In genomic region chr20:20231528-20232298, GRCh38 we compare ENCODE assay signal across 14 cellular contexts.
DNase-seq lines count a peak whose midpoint lies in the region; ATAC-seq and TF ChIP-seq lines count a peak whose summit lies in the region.
"Had no signal": no experiment of that assay in that cellular context is flagged by ENCODE, and none has a peak within 500 bp of the region (broad histone marks: within the 10 kb centered on the region; RNA-seq: fewer than 3 reads in every experiment).

No MANE protein-coding gene starts in this region.

- peak overlapping the region; percentile 65; the same call in 1 of the 2 replicates for H3K9ac ChIP-seq in MM.1S (ENCODE audit: low read length)

- H3K4me3 Mint-ChIP-seq in brain = peak overlapping the region in 1 of 5 experiments; percentile 22
- H3K4me3 Mint-ChIP-seq: CD4-positive, alpha-beta T cell had no signal

- H3K4me1 ChIP-seq in heart left ventricle (peaks cover 0 to 21% (median 2%) of the 10 kb centered on the region in 12 donors), right atrium auricular region (no peaks in the 10 kb centered on the region), MM.1S (ENCODE audit: low read length) (peaks cover 49% of the 10 kb centered on the region), suprapubic skin (no peaks in the 10 kb centered on the region)

- no peaks in the 10 kb centered on the region for H4K20me1 ChIP-seq in MM.1S (ENCODE audit: insufficient read depth, low read length)

- DNase-seq in heart left ventricle (no peak), right atrium auricular region (ENCODE audit: low spot score) (no peak), MM.1S (no peak), suprapubic skin (ENCODE audit: low spot score in 2 of 2) (no peak)
- DNase-seq in stimulated activated naive CD4-positive, alpha-beta T cell (lab: John Stamatoyannopoulos, UW) = no peak
- no peak for DNase-seq in activated T-cell treated with anti-CD3 and anti-CD28 coated beads, Interleukin-2, amount 50 U/mL, for 1 hour
- DNase-seq: ACHN; AML-193; CD4-positive, alpha-beta T cell; NCI-H1436; NCI-H2081; NCI-H510A treated with DMSO at 0.1 percent for 48 hours had no signal

- H2AFZ ChIP-seq in MM.1S (ENCODE audit: low read length) = no peak overlapping the region

- H3K27ac Mint-ChIP-seq in brain = peak overlapping the region in 3 of 5 experiments; percentile 0 to 36 (median 7)
- H3K27ac Mint-ChIP-seq: CD4-positive, alpha-beta T cell had no signal

- H3K4me1 Mint-ChIP-seq in brain = peaks cover 31% of the 10 kb centered on the region

- TF ChIP-seq CTCF in heart left ventricle (IDR thresholded peaks at IDR 0.05) (no peak), right atrium auricular region (IDR thresholded peaks at IDR 0.05) (no peak), MM.1S (IDR thresholded peaks at IDR 0.05; ENCODE audit: low read length) (no peak), brain (conservative IDR thresholded peaks at IDR 0.05) (no peak), suprapubic skin (IDR thresholded peaks at IDR 0.05) (no peak)

- peaks cover 3 to 16% (median 12%) of the 10 kb centered on the region in 5 experiments for H3K9me3 Mint-ChIP-seq in brain
- H3K9me3 Mint-ChIP-seq: CD4-positive, alpha-beta T cell had no signal

- H3K79me2 ChIP-seq in MM.1S (ENCODE audit: low read length) = no peaks in the 10 kb centered on the region

- peak; percentile 55 to 83 (median 72) for ATAC-seq in heart left ventricle
- ATAC-seq in HG02571 (IDR thresholded peaks at IDR 0.05; ENCODE audit: unreplicated experiment) = no peak

- H3K27me3 ChIP-seq in heart left ventricle (peaks cover 0 to 3% (median 0%) of the 10 kb centered on the region in 9 donors), right atrium auricular region (no peaks in the 10 kb centered on the region), MM.1S (replicated peaks; ENCODE audit: insufficient read depth, low read length) (no peaks in the 10 kb centered on the region), suprapubic skin (no peaks in the 10 kb centered on the region)

- TF ChIP-seq POLR2A in heart left ventricle (IDR thresholded peaks at IDR 0.05) (no peak), suprapubic skin (IDR thresholded peaks at IDR 0.05) (no peak)

- no peaks in the 10 kb centered on the region for H3K9me2 ChIP-seq in MM.1S (replicated peaks; ENCODE audit: insufficient read depth, low read length)

- H3K36me3 ChIP-seq in heart left ventricle (no peaks in the 10 kb centered on the region), right atrium auricular region (no peaks in the 10 kb centered on the region), MM.1S (replicated peaks; ENCODE audit: insufficient read depth, low read length) (no peaks in the 10 kb centered on the region), suprapubic skin (no peaks in the 10 kb centered on the region)

- H3K36me3 Mint-ChIP-seq in brain = no peaks in the 10 kb centered on the region

- peak overlapping the region; percentile 57; the same call in 1 of the 2 replicates for H3K4me2 ChIP-seq in MM.1S (ENCODE audit: low read depth, low read length)

- peaks cover 13% of the 10 kb centered on the region for H3K27me3 Mint-ChIP-seq in brain
- H3K27me3 Mint-ChIP-seq: CD4-positive, alpha-beta T cell had no signal

- intact Hi-C loops in heart left ventricle (cut with DNase I) = loop anchor here in 1 of 10 donors (10.0 kb wide), 1 partner anchor 97 kb away; no protein-coding TSS in a partner anchor

- H3F3A ChIP-seq in MM.1S (ENCODE audit: insufficient read depth, low read length) = peaks cover 15% of the 10 kb centered on the region

- H3K4me3 ChIP-seq in heart left ventricle = no peak overlapping the region
- H3K4me3 ChIP-seq in right atrium auricular region = no peak overlapping the region
- H3K4me3 ChIP-seq in MM.1S (ENCODE audit: low read length) = no peak overlapping the region
- H3K4me3 ChIP-seq in suprapubic skin = no peak overlapping the region

- no peak for TF ChIP-seq EP300 in suprapubic skin (IDR thresholded peaks at IDR 0.05)

- H3K9me3 ChIP-seq in heart left ventricle (peaks cover 0 to 19% (median 5%) of the 10 kb centered on the region in 12 donors), right atrium auricular region (peaks cover 0 to 7% of the 10 kb centered on the region in 2 donors), MM.1S (replicated peaks; ENCODE audit: insufficient read depth, low read length) (no peaks in the 10 kb centered on the region), suprapubic skin (no peaks in the 10 kb centered on the region)

- WGBS in heart left ventricle, 4 donors = 59 to 70% (median 63%) methylated on average over 10 to 11 of the region's 11 CpGs
- WGBS in suprapubic skin = 78% methylated on average over 11 of the region's 11 CpGs

- H3K27ac ChIP-seq in heart left ventricle (peak overlapping the region in 6 of 12 donors; percentile 5 to 74 (median 20)), right atrium auricular region (no peak overlapping the region), MM.1S (ENCODE audit: low read length) (peak overlapping the region; percentile 96), suprapubic skin (peak overlapping the region; percentile 52)

Comparison
In these comparisons a context has a peak if more than half of its experiments do, and no peak if none do; other contexts are left out.
1. H3K27ac ChIP-seq: peak in MM.1S (single experiment) and suprapubic skin (single experiment); none in right atrium auricular region (0 of 2).